26 cellular contexts compared by ENCODE assay signal in genomic region chr5:36029914-36030313, GRCh38. TPM values are rescaled to one million over a fixed set of nuclear protein-coding genes. Genes with fewer than 3 reads are reported as not detected.
A peak's percentile ranks its signal among the peaks of the same experiment; 100 is the strongest.
DNase-seq lines count a peak whose midpoint lies in the region; ATAC-seq and TF ChIP-seq lines count a peak whose summit lies in the region.
"Had no signal": no experiment of that assay in that cellular context is flagged by ENCODE, and none has a peak within 500 bp of the region (broad histone marks: within the 10 kb centered on the region; RNA-seq: fewer than 3 reads in every experiment).

No MANE protein-coding gene starts in this region.

- H3K4me3 ChIP-seq in AG10803 (ENCODE audit: low read length): no peak overlapping the region
- H3K4me3 ChIP-seq: GM23338, prostate gland had no signal

- no peak for TF ChIP-seq CTCF in AG10803 (conservative IDR thresholded peaks at IDR 0.05; ENCODE audit: low read length)

- DNase-seq in AG10803 (ENCODE audit: low read depth): peak; percentile 2
- peak; percentile 50 for DNase-seq in M059J (ENCODE audit: low read depth)
- DNase-seq in fibroblast of gingiva (ENCODE audit: low read depth): peak; percentile 29
- peak in 46 of 56 donors; percentile 1 to 77 (median 28) for DNase-seq in nucleus accumbens (lab: John Stamatoyannopoulos, UW)
- no peak for DNase-seq in activated CD4-positive, alpha-beta T cell treated with anti-CD3 and anti-CD28 coated beads for 1 hour
- no peak for DNase-seq in HK-2 (ENCODE audit: unreplicated experiment)
- DNase-seq: activated B cell treated with CpG ODN at 0.5 μM for 24 hours; activated CD4-positive, alpha-beta memory T cell treated with anti-CD3 and anti-CD28 coated beads for 36 hours; activated CD8-positive, alpha-beta memory T cell treated with anti-CD3 and anti-CD28 coated beads, Interleukin-2, amount 50 U/mL, for 4 hours; activated naive CD4-positive, alpha-beta T cell treated with anti-CD3 and anti-CD28 coated beads, Interleukin-2, amount 10 ng/mL, durations not matched to agents 7 days and 5 days; Calu3; effector CD8-positive, alpha-beta T cell; Kasumi-1; mesenchymal stem cell; NCI-H1694 treated with DMSO at 0.1 percent for 48 hours; NCI-H2171 treated with DMSO at 0.1 percent for 48 hours; NCI-H524 treated with DMSO at 0.1 percent for 48 hours; stimulated activated naive CD4-positive, alpha-beta T cell treated with Interleukin-2 at 50 U/mL for 16 hours had no signal

- ATAC-seq in HG02885 (IDR thresholded peaks at IDR 0.05; ENCODE audit: poor library complexity, unreplicated experiment) (no peak), HG03565 (IDR thresholded peaks at IDR 0.05; ENCODE audit: unreplicated experiment) (no peak)
- ATAC-seq: GM23338, HepG2 had no signal

RNA-seq across cellular contexts. Expression of gene UGT3A2, which starts 36.8 kb away (rescaled TPM):
- 0.12 and 0.34 TPM in 2 replicates for total RNA-seq in M059J (2014; rRNA removed; shearing (Covaris generic))
- total RNA-seq: activated B cell treated with CpG ODN at 0.5 μM for 24 hours; activated CD4-positive, alpha-beta memory T cell treated with anti-CD3 and anti-CD28 coated beads for 36 hours; activated T-helper 1 cell treated with anti-CD3 and anti-CD28 coated beads, Interleukin-12 subunit alpha, Interleukin-12 subunit beta, Interleukin-2, Interleukin-4 antibody, amounts not matched to agents 30 ng/mL and 10 ng/mL and 1 ng/mL, durations not matched to agents 14 hours and 24 hours and 36 hours; Calu3; epithelial cell of proximal tubule; HepG2; myocyte had no signal

RNA-seq across cellular contexts. Expression of gene UGT3A1, which starts 38.7 kb away (rescaled TPM):
- total RNA-seq in M059J (2014; rRNA removed; shearing (Covaris generic)): not detected in 2 replicates
- total RNA-seq: activated B cell treated with CpG ODN at 0.5 μM for 24 hours; activated CD4-positive, alpha-beta memory T cell treated with anti-CD3 and anti-CD28 coated beads for 36 hours; activated T-helper 1 cell treated with anti-CD3 and anti-CD28 coated beads, Interleukin-12 subunit alpha, Interleukin-12 subunit beta, Interleukin-2, Interleukin-4 antibody, amounts not matched to agents 30 ng/mL and 10 ng/mL and 1 ng/mL, durations not matched to agents 14 hours and 24 hours and 36 hours; Calu3; HepG2; myocyte had no signal

Comparison
In these comparisons a context has a peak if more than half of its experiments do, and no peak if none do; other contexts are left out.
1. DNase-seq: peak in AG10803 (single experiment), M059J (single experiment), fibroblast of gingiva (single experiment) and nucleus accumbens (46 of 56); none in activated CD4-positive, alpha-beta T cell treated with anti-CD3 and anti-CD28 coated beads for 1 hour (single experiment) and HK-2 (single experiment).